Comparison of ENCODE assay signal across 1 cellular context in the genomic region with DNA sequence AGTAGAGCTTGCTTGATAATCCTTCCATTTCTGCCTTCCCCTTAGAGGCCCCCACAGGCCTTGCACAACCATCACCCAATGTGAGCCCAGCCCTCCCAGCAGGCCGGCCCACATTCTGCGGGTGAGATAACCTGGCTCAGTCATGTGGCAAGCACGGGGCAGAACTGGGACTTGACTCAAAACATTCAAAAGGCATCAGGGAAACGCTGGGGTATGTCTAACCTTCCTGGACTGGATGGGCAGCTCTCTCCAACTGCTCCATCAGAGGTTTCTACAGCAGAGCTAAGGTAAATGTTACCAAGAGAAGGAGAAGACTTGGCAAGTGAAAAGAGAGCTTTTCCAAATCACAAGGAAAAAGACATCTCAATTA.
A peak's percentile ranks its signal among the peaks of the same experiment; 100 is the strongest.
TF ChIP-seq lines count a peak whose summit lies in the region.

No MANE protein-coding gene starts in this region.

TF ChIP-seq in IMR-90, 13 proteins besides CTCF, POLR2A, EP300 and RAD21 (continued from another document):
- TF ChIP-seq, protein P1, sequence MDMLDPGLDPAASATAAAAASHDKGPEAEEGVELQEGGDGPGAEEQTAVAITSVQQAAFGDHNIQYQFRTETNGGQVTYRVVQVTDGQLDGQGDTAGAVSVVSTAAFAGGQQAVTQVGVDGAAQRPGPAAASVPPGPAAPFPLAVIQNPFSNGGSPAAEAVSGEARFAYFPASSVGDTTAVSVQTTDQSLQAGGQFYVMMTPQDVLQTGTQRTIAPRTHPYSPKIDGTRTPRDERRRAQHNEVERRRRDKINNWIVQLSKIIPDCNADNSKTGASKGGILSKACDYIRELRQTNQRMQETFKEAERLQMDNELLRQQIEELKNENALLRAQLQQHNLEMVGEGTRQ (IDR thresholded peaks at IDR 0.05; ENCODE audit: low read depth, low read length): peak; percentile 81; the same call in 1 of the 2 replicates
- TF ChIP-seq SMC3 (IDR thresholded peaks at IDR 0.05; ENCODE audit: low read depth, low read length): no peak
